ENCODE assay signal across 30 cellular contexts in the genomic region with DNA sequence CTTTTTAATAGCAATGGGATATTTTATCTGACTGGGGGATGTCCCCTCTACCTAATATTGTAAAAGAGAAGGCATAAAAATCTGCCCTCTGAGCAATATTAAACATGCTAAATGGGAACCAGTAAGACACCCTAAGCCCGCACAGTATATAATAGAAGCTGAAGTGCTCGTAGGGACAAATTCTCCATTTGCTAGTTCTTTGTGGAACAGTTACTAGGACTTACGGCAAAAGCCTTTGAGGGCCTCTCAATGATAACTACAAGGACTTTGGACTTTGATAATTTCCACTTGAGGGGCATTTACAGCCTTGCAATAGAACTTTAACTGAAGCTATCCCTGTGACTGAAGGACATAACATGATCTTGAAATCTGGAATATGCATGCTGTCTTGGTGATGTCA.
"Had no signal": no experiment of that assay in that cellular context is flagged by ENCODE, and none has a peak within 500 bp of the region (broad histone marks: within the 10 kb centered on the region; RNA-seq: fewer than 3 reads in every experiment).

No MANE protein-coding gene starts in this region.

- ATAC-seq: activated CD8-positive, alpha-beta memory T cell treated with anti-CD3 and anti-CD28 coated beads, Interleukin-2, amount 10 ng/mL, durations not matched to agents 7 days and 5 days; activated naive CD8-positive, alpha-beta T cell treated with anti-CD3 and anti-CD28 coated beads, Interleukin-2, amount 50 U/mL, for 24 hours; K562; Panc1 had no signal

- DNase-seq: activated B cell treated with CpG ODN at 0.5 μM for 24 hours; activated CD4-positive, alpha-beta memory T cell treated with anti-CD3 and anti-CD28 coated beads, Interleukin-2, amount 10 ng/mL, durations not matched to agents 7 days and 5 days; activated CD4-positive, alpha-beta T cell treated with anti-CD3 and anti-CD28 coated beads for 1 hour; activated CD4-positive, alpha-beta T cell treated with anti-CD3 and anti-CD28 coated beads for 48 hours; activated CD8-positive, alpha-beta memory T cell treated with anti-CD3 and anti-CD28 coated beads for 24 hours; activated CD8-positive, alpha-beta memory T cell treated with anti-CD3 and anti-CD28 coated beads, Interleukin-2, amount 10 ng/mL, durations not matched to agents 7 days and 5 days; activated CD8-positive, alpha-beta memory T cell treated with anti-CD3 and anti-CD28 coated beads, Interleukin-2, amount 50 U/mL, for 48 hours; activated effector memory CD4-positive, alpha-beta T cell treated with Interleukin-2 at 50 U/mL for 16 hours; activated naive CD4-positive, alpha-beta T cell treated with anti-CD3 and anti-CD28 coated beads, Interleukin-2, amount 10 ng/mL, durations not matched to agents 7 days and 5 days; activated naive CD8-positive, alpha-beta T cell treated with anti-CD3 and anti-CD28 coated beads, Interleukin-2, amount 50 U/mL, for 24 hours; activated T-cell treated with anti-CD3 and anti-CD28 coated beads, Interleukin-2, amount 50 U/mL, for 48 hours; anterior cingulate cortex; central memory CD4-positive, alpha-beta T cell; MG63; NCI-H1092; NCI-H1436 treated with DMSO at 0.1 percent for 48 hours; NCI-H1694 treated with DMSO at 0.1 percent for 48 hours; NCI-H2081; NCI-H345; NCI-H524 treated with DMSO at 0.1 percent for 48 hours; SHP77 treated with DMSO at 0.1 percent for 48 hours; SW 1271; T-helper 1 cell; T-helper 2 cell; T-helper 9 cell had no signal

- H3K9me3 ChIP-seq: MG63 had no signal

- H3K36me3 ChIP-seq: MG63 had no signal

- H3K4me3 Mint-ChIP-seq: activated B cell treated with CpG ODN at 0.5 μM for 24 hours; activated CD4-positive, alpha-beta memory T cell treated with anti-CD3 and anti-CD28 coated beads, Interleukin-2, amount 10 ng/mL, durations not matched to agents 7 days and 5 days; activated CD8-positive, alpha-beta memory T cell treated with anti-CD3 and anti-CD28 coated beads, Interleukin-2, amount 10 ng/mL, durations not matched to agents 7 days and 5 days; activated naive CD4-positive, alpha-beta T cell treated with anti-CD3 and anti-CD28 coated beads, Interleukin-2, amount 10 ng/mL, durations not matched to agents 7 days and 5 days; activated naive CD8-positive, alpha-beta T cell; activated naive CD8-positive, alpha-beta T cell treated with anti-CD3 and anti-CD28 coated beads, Interleukin-2, amount 50 U/mL, for 24 hours; brain had no signal

- H3K36me3 Mint-ChIP-seq: activated CD8-positive, alpha-beta memory T cell treated with anti-CD3 and anti-CD28 coated beads, Interleukin-2, amount 10 ng/mL, durations not matched to agents 7 days and 5 days; activated naive CD4-positive, alpha-beta T cell treated with anti-CD3 and anti-CD28 coated beads, Interleukin-2, amount 10 ng/mL, durations not matched to agents 7 days and 5 days; brain had no signal

- H3K27me3 Mint-ChIP-seq: activated B cell treated with CpG ODN at 0.5 μM for 24 hours; activated CD4-positive, alpha-beta memory T cell treated with anti-CD3 and anti-CD28 coated beads, Interleukin-2, amount 10 ng/mL, durations not matched to agents 7 days and 5 days; activated CD8-positive, alpha-beta memory T cell treated with anti-CD3 and anti-CD28 coated beads, Interleukin-2, amount 10 ng/mL, durations not matched to agents 7 days and 5 days; activated naive CD4-positive, alpha-beta T cell treated with anti-CD3 and anti-CD28 coated beads, Interleukin-2, amount 10 ng/mL, durations not matched to agents 7 days and 5 days; activated naive CD8-positive, alpha-beta T cell; activated naive CD8-positive, alpha-beta T cell treated with anti-CD3 and anti-CD28 coated beads, Interleukin-2, amount 50 U/mL, for 24 hours had no signal

- H3K27me3 ChIP-seq: MG63 had no signal

- H3K27ac ChIP-seq: VCaP had no signal

- H3K4me1 Mint-ChIP-seq: activated CD4-positive, alpha-beta memory T cell treated with anti-CD3 and anti-CD28 coated beads, Interleukin-2, amount 10 ng/mL, durations not matched to agents 7 days and 5 days; activated CD8-positive, alpha-beta memory T cell treated with anti-CD3 and anti-CD28 coated beads, Interleukin-2, amount 10 ng/mL, durations not matched to agents 7 days and 5 days; activated naive CD4-positive, alpha-beta T cell treated with anti-CD3 and anti-CD28 coated beads, Interleukin-2, amount 10 ng/mL, durations not matched to agents 7 days and 5 days had no signal

- H3K4me3 ChIP-seq: K562, MG63 had no signal

- H3K27ac Mint-ChIP-seq: activated B cell treated with CpG ODN at 0.5 μM for 24 hours; activated CD4-positive, alpha-beta memory T cell treated with anti-CD3 and anti-CD28 coated beads, Interleukin-2, amount 10 ng/mL, durations not matched to agents 7 days and 5 days; activated CD8-positive, alpha-beta memory T cell treated with anti-CD3 and anti-CD28 coated beads, Interleukin-2, amount 10 ng/mL, durations not matched to agents 7 days and 5 days; activated naive CD4-positive, alpha-beta T cell treated with anti-CD3 and anti-CD28 coated beads, Interleukin-2, amount 10 ng/mL, durations not matched to agents 7 days and 5 days; activated naive CD8-positive, alpha-beta T cell; activated naive CD8-positive, alpha-beta T cell treated with anti-CD3 and anti-CD28 coated beads, Interleukin-2, amount 50 U/mL, for 24 hours; brain had no signal

- H3K9me3 Mint-ChIP-seq: activated B cell treated with CpG ODN at 0.5 μM for 24 hours had no signal
